Comparison of ENCODE assay signal across 12 cellular contexts in genomic region chr13:77048592-77048991, GRCh38. TPM values are rescaled to one million over a fixed set of nuclear protein-coding genes. Genes with fewer than 3 reads are reported as not detected.
A peak's percentile ranks its signal among the peaks of the same experiment; 100 is the strongest.
DNase-seq lines count a peak whose midpoint lies in the region; ATAC-seq and TF ChIP-seq lines count a peak whose summit lies in the region.
"Had no signal": no experiment of that assay in that cellular context is flagged by ENCODE, and none has a peak within 500 bp of the region (broad histone marks: within the 10 kb centered on the region; RNA-seq: fewer than 3 reads in every experiment).

No MANE protein-coding gene starts in this region.

- intact Hi-C loops in activated CD8-positive, alpha-beta T cell treated with anti-CD3 and anti-CD28 coated beads for 36 hours (cut with micrococcal nuclease), result no loop called here

- POLR2A ChIA-PET in activated CD8-positive, alpha-beta T cell treated with anti-CD3 and anti-CD28 coated beads for 36 hours (lab: Charles Lee), result no interaction called here

- H3K4me3 ChIP-seq in H7 (ENCODE audit: insufficient read depth, low read depth, low read length), result no peak overlapping the region
- H3K4me3 ChIP-seq: heart left ventricle had no signal

- H3K4me1 Mint-ChIP-seq in activated CD8-positive, alpha-beta T cell treated with anti-CD3 and anti-CD28 coated beads for 36 hours (ENCODE audit: low read depth), result peaks cover 5% of the 10 kb centered on the region
- H3K4me1 Mint-ChIP-seq: mesothelial cell of epicardium had no signal

- peak; percentile 76 for DNase-seq in CD1c-positive myeloid dendritic cell (ENCODE audit: extremely low spot score)
- DNase-seq in H7, result peak; percentile 64
- no peak for DNase-seq in activated CD8-positive, alpha-beta T cell treated with anti-CD3 and anti-CD28 coated beads for 36 hours
- no peak for DNase-seq in left lobe of liver (ENCODE audit: low spot score)
- DNase-seq in SW480 (ENCODE audit: low spot score), result no peak
- DNase-seq in activated gamma-delta T cell treated with Interleukin-2 at 50 U/mL for 16 hours, result no peak
- DNase-seq in SHP77 (lab: John Stamatoyannopoulos, UW), result no peak
- DNase-seq: heart left ventricle, NCI-H2171 treated with DMSO at 0.1 percent for 48 hours had no signal

- no peak for TF ChIP-seq CTCF in activated CD8-positive, alpha-beta T cell treated with anti-CD3 and anti-CD28 coated beads for 36 hours (IDR thresholded peaks at IDR 0.05)

- no peaks in the 10 kb centered on the region for H3K27me3 ChIP-seq in H7 (ENCODE audit: control insufficient read depth, insufficient read depth, low read length)
- H3K27me3 ChIP-seq: heart left ventricle had no signal

- no peaks in the 10 kb centered on the region for H3K27me3 Mint-ChIP-seq in activated CD8-positive, alpha-beta T cell treated with anti-CD3 and anti-CD28 coated beads for 36 hours

- no peaks in the 10 kb centered on the region; the same call in 1 of the 2 replicates for H3K36me3 ChIP-seq in H7 (replicated peaks; ENCODE audit: control insufficient read depth, insufficient read depth, low read length)

- CTCF ChIA-PET in activated CD8-positive, alpha-beta T cell treated with anti-CD3 and anti-CD28 coated beads for 36 hours (lab: Charles Lee), result no interaction called here

- peaks cover 51% of the 10 kb centered on the region for H3K36me3 Mint-ChIP-seq in activated CD8-positive, alpha-beta T cell treated with anti-CD3 and anti-CD28 coated beads for 36 hours (ENCODE audit: low read depth)

- H3K27ac Mint-ChIP-seq in activated CD8-positive, alpha-beta T cell treated with anti-CD3 and anti-CD28 coated beads for 36 hours, result peak overlapping the region; percentile 25
- H3K27ac Mint-ChIP-seq: mesothelial cell of epicardium; T-helper 2 cell treated with Interferon-gamma antibody and Interleukin-4, amounts not matched to agents 5 μg/mL and 100 μg/mL, for 36 hours had no signal

- ATAC-seq in activated CD8-positive, alpha-beta T cell treated with anti-CD3 and anti-CD28 coated beads for 36 hours, result no peak
- ATAC-seq in left lobe of liver (peak; percentile 34), GM19463 (IDR thresholded peaks at IDR 0.05; ENCODE audit: unreplicated experiment) (no peak)

- H3K4me3 Mint-ChIP-seq in activated CD8-positive, alpha-beta T cell treated with anti-CD3 and anti-CD28 coated beads for 36 hours, result no peak overlapping the region
- H3K4me3 Mint-ChIP-seq: mesothelial cell of epicardium; T-helper 2 cell treated with Interferon-gamma antibody and Interleukin-4, amounts not matched to agents 5 μg/mL and 100 μg/mL, for 36 hours had no signal

- H3K9me3 Mint-ChIP-seq in activated CD8-positive, alpha-beta T cell treated with anti-CD3 and anti-CD28 coated beads for 36 hours, result no peaks in the 10 kb centered on the region
- H3K9me3 Mint-ChIP-seq: mesothelial cell of epicardium; T-helper 2 cell treated with Interferon-gamma antibody and Interleukin-4, amounts not matched to agents 5 μg/mL and 100 μg/mL, for 36 hours had no signal

RNA-seq across cellular contexts. Expression of gene FBXL3, which starts 21.6 kb away (rescaled TPM):
- 13.8 and 15.5 TPM in 2 replicates for total RNA-seq in H7 (2014; rRNA removed; shearing (Covaris generic))
- total RNA-seq in activated CD8-positive, alpha-beta T cell treated with anti-CD3 and anti-CD28 coated beads for 36 hours, result 10 to 100 TPM; 32.8 to 34.3 TPM
- 14.3 TPM for total RNA-seq in left lobe of liver

RNA-seq across cellular contexts. Expression of gene CLN5, which starts 56.7 kb away (rescaled TPM):
- total RNA-seq in H7 (2014; rRNA removed; shearing (Covaris generic)), result 7.8 and 8.8 TPM in 2 replicates
- total RNA-seq in activated CD8-positive, alpha-beta T cell treated with anti-CD3 and anti-CD28 coated beads for 36 hours, result 10 to 100 TPM; 14.5 to 16.9 TPM
- 24.2 TPM for total RNA-seq in left lobe of liver

Comparison
In these comparisons a context has a peak if more than half of its experiments do, and no peak if none do; other contexts are left out.
1. DNase-seq: peak in CD1c-positive myeloid dendritic cell (single experiment) and H7 (single experiment); none in activated CD8-positive, alpha-beta T cell treated with anti-CD3 and anti-CD28 coated beads for 36 hours (single experiment), left lobe of liver (single experiment), SW480 (single experiment), activated gamma-delta T cell treated with Interleukin-2 at 50 U/mL for 16 hours (single experiment) and SHP77 (0 of 2).